ENCODE assay signal across 23 cellular contexts in genomic region chr22:29142116-29142515, GRCh38.
"Had no signal": no experiment of that assay in that cellular context is flagged by ENCODE, and none has a peak within 500 bp of the region (broad histone marks: within the 10 kb centered on the region; RNA-seq: fewer than 3 reads in every experiment).

No MANE protein-coding gene starts in this region.

- H3K4me1 ChIP-seq: pancreas had no signal

- DNase-seq: activated CD4-positive, alpha-beta T cell treated with anti-CD3 and anti-CD28 coated beads for 4 hours; activated CD4-positive, alpha-beta T cell treated with anti-CD3 and anti-CD28 coated beads, Interleukin-2, amount 50 U/mL, for 48 hours; activated CD4-positive, CD25-positive, alpha-beta regulatory T cell; activated gamma-delta T cell treated with Interleukin-2 at 50 U/mL for 16 hours; aorta; brain microvascular endothelial cell; erythroblast; foreskin fibroblast; mammary epithelial cell; natural killer cell; right cardiac atrium; stimulated activated CD4-positive, alpha-beta T cell treated with anti-CD3 and anti-CD28 coated beads, Interleukin-12 subunit alpha, Interleukin-12 subunit beta, amount 100 ng/mL, for 4 hours; stomach; T1000 had no signal

- H3K4me1 Mint-ChIP-seq: central memory CD8-positive, alpha-beta T cell; natural killer cell; stimulated activated effector memory CD8-positive, alpha-beta T cell treated with anti-CD3 and anti-CD28 coated beads, Interleukin-12 subunit alpha, Interleukin-12 subunit beta, amount 100 ng/mL, for 72 hours had no signal

- H3K27me3 Mint-ChIP-seq: type B pancreatic cell had no signal

- H3K4me3 ChIP-seq: coronary artery, pancreas, stomach had no signal

- H3K27ac Mint-ChIP-seq: activated T-helper 1 cell treated with anti-CD3 and anti-CD28 coated beads, Interleukin-12 subunit alpha, Interleukin-12 subunit beta, Interleukin-2, Interleukin-4 antibody, amounts not matched to agents 30 ng/mL and 10 ng/mL and 1 ng/mL, durations not matched to agents 14 hours and 24 hours and 36 hours; mesothelial cell of epicardium; natural killer cell; stimulated activated effector memory CD8-positive, alpha-beta T cell treated with anti-CD3 and anti-CD28 coated beads, Interleukin-12 subunit alpha, Interleukin-12 subunit beta, amount 100 ng/mL, for 72 hours; type B pancreatic cell had no signal

- H3K36me3 Mint-ChIP-seq: activated naive CD4-positive, alpha-beta T cell treated with anti-CD3 and anti-CD28 coated beads, Interleukin-2, amount 50 U/mL, for 72 hours; natural killer cell; stimulated activated effector memory CD8-positive, alpha-beta T cell treated with anti-CD3 and anti-CD28 coated beads, Interleukin-12 subunit alpha, Interleukin-12 subunit beta, amount 100 ng/mL, for 72 hours had no signal

- ATAC-seq: activated naive CD4-positive, alpha-beta T cell treated with anti-CD3 and anti-CD28 coated beads, Interleukin-2, amount 50 U/mL, for 72 hours; left lobe of liver; natural killer cell; pancreas; right cardiac atrium; stimulated activated effector memory CD8-positive, alpha-beta T cell treated with anti-CD3 and anti-CD28 coated beads, Interleukin-12 subunit alpha, Interleukin-12 subunit beta, amount 100 ng/mL, for 72 hours had no signal

- H3K36me3 ChIP-seq: brain microvascular endothelial cell had no signal

- H3K4me3 Mint-ChIP-seq: activated T-helper 1 cell treated with anti-CD3 and anti-CD28 coated beads, Interleukin-12 subunit alpha, Interleukin-12 subunit beta, Interleukin-2, Interleukin-4 antibody, amounts not matched to agents 30 ng/mL and 10 ng/mL and 1 ng/mL, durations not matched to agents 14 hours and 24 hours and 36 hours; central memory CD8-positive, alpha-beta T cell; mesothelial cell of epicardium; natural killer cell; stimulated activated effector memory CD8-positive, alpha-beta T cell treated with anti-CD3 and anti-CD28 coated beads, Interleukin-12 subunit alpha, Interleukin-12 subunit beta, amount 100 ng/mL, for 72 hours; type B pancreatic cell had no signal

- H3K9me3 Mint-ChIP-seq: activated naive CD4-positive, alpha-beta T cell treated with anti-CD3 and anti-CD28 coated beads, Interleukin-2, amount 50 U/mL, for 72 hours; activated T-helper 1 cell treated with anti-CD3 and anti-CD28 coated beads, Interleukin-12 subunit alpha, Interleukin-12 subunit beta, Interleukin-2, Interleukin-4 antibody, amounts not matched to agents 30 ng/mL and 10 ng/mL and 1 ng/mL, durations not matched to agents 14 hours and 24 hours and 36 hours; central memory CD8-positive, alpha-beta T cell; mesothelial cell of epicardium; natural killer cell; stimulated activated effector memory CD8-positive, alpha-beta T cell treated with anti-CD3 and anti-CD28 coated beads, Interleukin-12 subunit alpha, Interleukin-12 subunit beta, amount 100 ng/mL, for 72 hours; type B pancreatic cell had no signal

- H3K27ac ChIP-seq: brain microvascular endothelial cell, coronary artery, pancreas, stomach had no signal

- H3K27me3 ChIP-seq: brain microvascular endothelial cell, pancreas, stomach had no signal

- H3K9me3 ChIP-seq: pancreas, stomach had no signal
